8 cellular contexts compared by ENCODE assay signal in genomic region chr16:88442811-88443576, GRCh38. TPM values are rescaled to one million over a fixed set of nuclear protein-coding genes. Genes with fewer than 3 reads are reported as not detected.
A peak's percentile ranks its signal among the peaks of the same experiment; 100 is the strongest.
DNase-seq lines count a peak whose midpoint lies in the region; ATAC-seq and TF ChIP-seq lines count a peak whose summit lies in the region.

No MANE protein-coding gene starts in this region.

- in situ Hi-C loops in HAP-1 (cut with MboI; ENCODE audit: low sequenced_read_pairs) = loop anchor here (5.0 kb wide), 1 partner anchor 84 kb away; no protein-coding TSS in a partner anchor

- H3K27me3 Mint-ChIP-seq in CD8-positive, alpha-beta memory T cell = peaks cover 0 to 3% of the 10 kb centered on the region in 2 donors

- peaks cover 0 to 4% (median 4%) of the 10 kb centered on the region in 3 donors for H3K4me1 Mint-ChIP-seq in CD8-positive, alpha-beta memory T cell

- DNase-seq in CD8-positive, alpha-beta memory T cell = peak; percentile 72 to 84 (median 76)
- DNase-seq in HAP-1 (ENCODE audit: low spot score in 2 of 2) = peak; percentile 41 to 85
- peak; percentile 65 for DNase-seq in NCI-H345 treated with DMSO at 0.1 percent for 48 hours (lab: John Stamatoyannopoulos, UW; ENCODE audit: unreplicated experiment)
- peak; percentile 69 to 79 for DNase-seq in activated CD4-positive, alpha-beta T cell treated with anti-CD3 and anti-CD28 coated beads, Interleukin-2, amount 50 U/mL, for 24 hours (ENCODE audit: low read depth in 1 of 2, low spot score in 1 of 2)
- DNase-seq in dermis blood vessel endothelial cell = peak; percentile 75
- peak; percentile 79 for DNase-seq in lung (ENCODE audit: low spot score)
- peak; percentile 56 to 67 for DNase-seq in stimulated activated CD8-positive, alpha-beta memory T cell treated with anti-CD3 and anti-CD28 coated beads, Interleukin-2, amount 100 ng/mL, for 1 hour (ENCODE audit: low read depth in 2 of 2)

- no peaks in the 10 kb centered on the region for H3K27me3 ChIP-seq in CD8-positive, alpha-beta memory T cell (ENCODE audit: insufficient read depth, low read length, poor library complexity, severe bottlenecking)
- H3K27me3 ChIP-seq in HAP-1 (ENCODE audit: low read depth) (peaks cover 19% of the 10 kb centered on the region), lung (ENCODE audit: control insufficient read depth, insufficient read depth) (no peaks in the 10 kb centered on the region)

- peak; percentile 90 for ATAC-seq in lung (ENCODE audit: insufficient read depth, low FRiP score)
- no peak for ATAC-seq in HG03280 (IDR thresholded peaks at IDR 0.05; ENCODE audit: unreplicated experiment)

- POLR2A ChIA-PET in CD8-positive, alpha-beta memory T cell (lab: Charles Lee) = no interaction called here

- no peak overlapping the region for H3K4me3 Mint-ChIP-seq in CD8-positive, alpha-beta memory T cell

- no peak overlapping the region for H3K4me3 ChIP-seq in CD8-positive, alpha-beta memory T cell (ENCODE audit: low read length)
- H3K4me3 ChIP-seq in HAP-1 (no peak overlapping the region), lung (no peak overlapping the region)

- CTCF ChIA-PET in CD8-positive, alpha-beta memory T cell (lab: Charles Lee) = interaction anchor here (0.6 to 2.3 kb wide), 7 partner anchors 11 to 120 kb away, joined by 3 to 10 read pairs (median 3); no protein-coding TSS in a partner anchor

- no peak overlapping the region for H3K27ac Mint-ChIP-seq in CD8-positive, alpha-beta memory T cell

- H3K36me3 Mint-ChIP-seq in CD8-positive, alpha-beta memory T cell = no peaks in the 10 kb centered on the region

- H3K9me3 ChIP-seq in CD8-positive, alpha-beta memory T cell (ENCODE audit: low read length) = no peaks in the 10 kb centered on the region
- H3K9me3 ChIP-seq in HAP-1 = no peaks in the 10 kb centered on the region
- H3K9me3 ChIP-seq in lung (ENCODE audit: control insufficient read depth in 2 of 2, insufficient read depth in 1 of 2, low read length in 1 of 2) = peaks cover 0 to 4% of the 10 kb centered on the region in 2 donors

- TF ChIP-seq CTCF in lung (IDR thresholded peaks at IDR 0.05; ENCODE audit: control extremely low read depth, extremely low read depth) = peak; percentile 94

- no peaks in the 10 kb centered on the region for H3K4me1 ChIP-seq in CD8-positive, alpha-beta memory T cell (ENCODE audit: insufficient read depth, low read length)
- H3K4me1 ChIP-seq in HAP-1 (no peaks in the 10 kb centered on the region), lung (ENCODE audit: control insufficient read depth in 2 of 2, insufficient read depth in 2 of 2, low read length in 2 of 2) (peaks cover 0 to 3% of the 10 kb centered on the region in 2 donors)

- H3K9me3 Mint-ChIP-seq in CD8-positive, alpha-beta memory T cell = no peaks in the 10 kb centered on the region

- WGBS in lung, 2 donors = 24 to 35% methylated on average over 35 to 37 of the region's 37 CpGs

- H3K36me3 ChIP-seq in CD8-positive, alpha-beta memory T cell (ENCODE audit: insufficient read depth, low read length) = no peaks in the 10 kb centered on the region
- H3K36me3 ChIP-seq in HAP-1 (replicated peaks) (no peaks in the 10 kb centered on the region), lung (ENCODE audit: control insufficient read depth in 2 of 2, insufficient read depth in 2 of 2, low read length in 2 of 2) (no peaks in the 10 kb centered on the region)

- H3K27ac ChIP-seq in CD8-positive, alpha-beta memory T cell (ENCODE audit: low read depth, low read length) = no peak overlapping the region
- no peak overlapping the region for H3K27ac ChIP-seq in lung (ENCODE audit: low read depth in 1 of 2, low read length in 1 of 2)

RNA-seq across cellular contexts. Expression of gene ZFPM1, which starts 10.1 kb away (rescaled TPM):
- total RNA-seq in CD8-positive, alpha-beta memory T cell = 10 to 100 TPM; 15.5 to 16.7 TPM
- 0.71 TPM for polyA plus RNA-seq in CD8-positive, alpha-beta memory T cell
- total RNA-seq in dermis blood vessel endothelial cell (1.4 and 1.6 TPM in 2 replicates), lung (1 to 10 TPM in 1 of 2 donors, under 1 TPM in 1; 0.57 to 9.0 TPM)
- polyA plus RNA-seq in lung = 1 to 10 TPM; 2.1 to 3.6 TPM
